25 cellular contexts compared by ENCODE assay signal in the genomic region with DNA sequence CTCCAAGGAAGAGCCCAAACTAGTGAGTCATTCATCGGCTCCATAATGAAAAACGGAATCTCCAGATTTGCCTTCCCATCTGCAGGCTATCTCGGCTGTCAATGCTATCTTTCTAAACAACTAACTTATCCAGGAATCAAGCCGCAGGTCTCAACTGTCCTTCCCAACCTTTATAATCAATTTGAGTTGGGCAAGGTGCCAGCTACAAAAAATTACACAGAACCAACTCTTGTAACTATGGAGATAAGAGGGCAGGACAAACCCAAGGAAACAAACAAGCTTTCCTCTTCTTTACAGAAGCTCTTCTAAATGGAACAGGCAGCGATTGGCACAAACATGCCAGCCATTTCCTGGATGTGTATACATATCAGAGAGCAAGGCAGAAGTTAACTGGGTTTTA.
DNase-seq lines count a peak whose midpoint lies in the region; ATAC-seq and TF ChIP-seq lines count a peak whose summit lies in the region.
"Had no signal": no experiment of that assay in that cellular context is flagged by ENCODE, and none has a peak within 500 bp of the region (broad histone marks: within the 10 kb centered on the region; RNA-seq: fewer than 3 reads in every experiment).

No MANE protein-coding gene starts in this region.

- peaks cover 4% of the 10 kb centered on the region for H3K4me1 ChIP-seq in hepatocyte (ENCODE audit: insufficient read depth)
- H3K4me1 ChIP-seq: right atrium auricular region, suprapubic skin had no signal

- WGBS in hepatocyte (ENCODE audit: low lambda C conversion rate, missing lambda C conversion rate), result 49% methylated on average over 5 of the region's 5 CpGs

- H3K9me2 ChIP-seq in hepatocyte (replicated peaks; ENCODE audit: insufficient read depth), result no peaks in the 10 kb centered on the region

- peak; percentile 38 for DNase-seq in COR-L47 (lab: John Stamatoyannopoulos, UW)
- DNase-seq in NCI-H1105 (lab: John Stamatoyannopoulos, UW), result peak; percentile 26
- peak; percentile 87 for DNase-seq in NCI-H748 (lab: John Stamatoyannopoulos, UW; ENCODE audit: unreplicated experiment)
- no peak for DNase-seq in hepatocyte (ENCODE audit: low spot score)
- DNase-seq in globus pallidus (ENCODE audit: low spot score), result no peak
- no peak for DNase-seq in dedifferentiated amniotic fluid mesenchymal stem cell (ENCODE audit: extremely low spot score)
- no peak for DNase-seq in activated T-cell treated with anti-CD3 and anti-CD28 coated beads, Interleukin-2, amount 50 U/mL, for 72 hours
- DNase-seq: activated CD4-positive, alpha-beta memory T cell treated with anti-CD3 and anti-CD28 coated beads, Interleukin-2, amount 10 ng/mL, durations not matched to agents 7 days and 5 days; activated naive CD4-positive, alpha-beta T cell treated with anti-CD3 and anti-CD28 coated beads, Interleukin-2, amount 50 U/mL, for 16 hours; activated T-cell treated with anti-CD3 and anti-CD28 coated beads, Interleukin-2, amount 50 U/mL, for 1 hour; aorta; effector memory CD8-positive, alpha-beta T cell; left ventricle myocardium superior; NCI-H524 treated with DMSO at 0.1 percent for 48 hours; nucleus accumbens; PC-3; SIG-M5; stimulated activated CD4-positive, alpha-beta T cell treated with anti-CD3 and anti-CD28 coated beads, Interleukin-15, amount 100 ng/mL, for 24 hours; WERI-Rb-1 had no signal

- H3K36me3 ChIP-seq in hepatocyte (replicated peaks; ENCODE audit: insufficient read depth, low read depth), result no peaks in the 10 kb centered on the region
- H3K36me3 ChIP-seq: right atrium auricular region, suprapubic skin, WERI-Rb-1 had no signal

- no peaks in the 10 kb centered on the region for H3K27me3 Mint-ChIP-seq in activated T-cell treated with anti-CD3 and anti-CD28 coated beads, Interleukin-2, amount 50 U/mL, for 72 hours (ENCODE audit: low read depth)
- H3K27me3 Mint-ChIP-seq: activated CD4-positive, alpha-beta memory T cell treated with anti-CD3 and anti-CD28 coated beads, Interleukin-2, amount 10 ng/mL, durations not matched to agents 7 days and 5 days; central memory CD8-positive, alpha-beta T cell; effector memory CD8-positive, alpha-beta T cell had no signal

- peak overlapping the region; percentile 51 for H3K4me2 ChIP-seq in hepatocyte
- H3K4me2 ChIP-seq: GM23338 had no signal

- TF ChIP-seq CTCF in hepatocyte (IDR thresholded peaks at IDR 0.05; ENCODE audit: poor library complexity), result no peak

- peaks cover 0 to 4% of the 10 kb centered on the region in 2 donors for H3K36me3 Mint-ChIP-seq in activated T-cell treated with anti-CD3 and anti-CD28 coated beads, Interleukin-2, amount 50 U/mL, for 72 hours (ENCODE audit: insufficient read depth in 2 of 2)

- no peaks in the 10 kb centered on the region for H4K20me1 ChIP-seq in hepatocyte (ENCODE audit: insufficient read depth, poor library complexity, severe bottlenecking)

- H3K4me3 ChIP-seq in hepatocyte, result no peak overlapping the region
- H3K4me3 ChIP-seq: GM23338, right atrium auricular region, suprapubic skin had no signal

- H3K27me3 ChIP-seq in hepatocyte, result no peaks in the 10 kb centered on the region
- H3K27me3 ChIP-seq: right atrium auricular region, suprapubic skin had no signal

- H3K27ac ChIP-seq in hepatocyte, result peak overlapping the region; percentile 14
- H3K27ac ChIP-seq: right atrium auricular region, suprapubic skin, WERI-Rb-1 had no signal

- H3K4me1 Mint-ChIP-seq in activated T-cell treated with anti-CD3 and anti-CD28 coated beads, Interleukin-2, amount 50 U/mL, for 72 hours (ENCODE audit: low read depth), result no peaks in the 10 kb centered on the region
- H3K4me1 Mint-ChIP-seq: central memory CD8-positive, alpha-beta T cell; GM23338 had no signal

- H3K79me2 ChIP-seq in hepatocyte, result no peaks in the 10 kb centered on the region

- H3K9me3 ChIP-seq in hepatocyte (ENCODE audit: low read depth), result no peaks in the 10 kb centered on the region
- H3K9me3 ChIP-seq: suprapubic skin had no signal

- H2AFZ ChIP-seq in hepatocyte, result no peak overlapping the region
- H2AFZ ChIP-seq: GM23338 had no signal

- no peak for ATAC-seq in HG02973 (IDR thresholded peaks at IDR 0.05; ENCODE audit: unreplicated experiment)
- ATAC-seq in activated T-cell treated with anti-CD3 and anti-CD28 coated beads, Interleukin-2, amount 50 U/mL, for 72 hours (replicated peaks in 1 of 2), result no peak
- ATAC-seq: effector memory CD8-positive, alpha-beta T cell; GM23338; left ventricle myocardium superior; PC-3 had no signal

- peaks cover 5 to 6% of the 10 kb centered on the region in 2 donors for H3K9me3 Mint-ChIP-seq in activated T-cell treated with anti-CD3 and anti-CD28 coated beads, Interleukin-2, amount 50 U/mL, for 72 hours
- H3K9me3 Mint-ChIP-seq: GM23338 had no signal

- H3K4me3 Mint-ChIP-seq in activated T-cell treated with anti-CD3 and anti-CD28 coated beads, Interleukin-2, amount 50 U/mL, for 72 hours, result no peak overlapping the region
- H3K4me3 Mint-ChIP-seq: activated CD4-positive, alpha-beta memory T cell treated with anti-CD3 and anti-CD28 coated beads, Interleukin-2, amount 10 ng/mL, durations not matched to agents 7 days and 5 days; central memory CD8-positive, alpha-beta T cell; effector memory CD8-positive, alpha-beta T cell; GM23338; T-helper 1 cell treated with Interleukin-12 subunit alpha and Interleukin-12 subunit beta and Interleukin-4 antibody, amounts not matched to agents 30 μg/mL and 1 μg/mL, for 36 hours had no signal

- H3K27ac Mint-ChIP-seq in activated T-cell treated with anti-CD3 and anti-CD28 coated beads, Interleukin-2, amount 50 U/mL, for 72 hours, result no peak overlapping the region
- H3K27ac Mint-ChIP-seq: activated CD4-positive, alpha-beta memory T cell treated with anti-CD3 and anti-CD28 coated beads, Interleukin-2, amount 10 ng/mL, durations not matched to agents 7 days and 5 days; effector memory CD8-positive, alpha-beta T cell; GM23338; T-helper 1 cell treated with Interleukin-12 subunit alpha and Interleukin-12 subunit beta and Interleukin-4 antibody, amounts not matched to agents 30 μg/mL and 1 μg/mL, for 36 hours had no signal

Comparison
In these comparisons a context has a peak if more than half of its experiments do, and no peak if none do; other contexts are left out.
1. DNase-seq: peak in COR-L47 (single experiment), NCI-H1105 (single experiment) and NCI-H748 (single experiment); none in hepatocyte (single experiment), globus pallidus (single experiment), dedifferentiated amniotic fluid mesenchymal stem cell (single experiment) and activated T-cell treated with anti-CD3 and anti-CD28 coated beads, Interleukin-2, amount 50 U/mL, for 72 hours (0 of 2).